ENCODE assay signal across 21 cellular contexts in genomic region chr10:78456649-78457400, GRCh38.
"Had no signal": no experiment of that assay in that cellular context is flagged by ENCODE, and none has a peak within 500 bp of the region (broad histone marks: within the 10 kb centered on the region; RNA-seq: fewer than 3 reads in every experiment).

No MANE protein-coding gene starts in this region.

- DNase-seq: activated CD4-positive, alpha-beta T cell treated with anti-CD3 and anti-CD28 coated beads for 1 hour; activated CD4-positive, alpha-beta T cell treated with anti-CD3 and anti-CD28 coated beads, Interleukin-2, amount 50 U/mL, for 1 hour; activated CD8-positive, alpha-beta memory T cell treated with anti-CD3 and anti-CD28 coated beads for 24 hours; activated CD8-positive, alpha-beta memory T cell treated with anti-CD3 and anti-CD28 coated beads, Interleukin-2, amount 50 U/mL, for 4 hours; activated naive CD4-positive, alpha-beta T cell; activated T-cell treated with anti-CD3 and anti-CD28 coated beads, Interleukin-2, amount 50 U/mL, for 24 hours; adrenal gland; cerebellar nuclear complex; endodermal cell; immature natural killer cell; mammary epithelial cell; occipital lobe; stimulated activated CD4-positive, alpha-beta T cell treated with anti-CD3 and anti-CD28 coated beads, Interleukin-4, amount 100 ng/mL, for 24 hours; stimulated activated naive CD4-positive, alpha-beta T cell treated with Interleukin-2 at 50 U/mL for 16 hours; T-helper 1 cell; T-helper 9 cell; upper lobe of right lung had no signal

- H3K27ac ChIP-seq: coronary artery, epithelial cell of prostate, upper lobe of right lung had no signal

- H3K27me3 ChIP-seq: adrenal gland, upper lobe of right lung had no signal

- H3K36me3 ChIP-seq: adrenal gland, upper lobe of right lung had no signal

- ATAC-seq: left lobe of liver; natural killer cell treated with Interleukin-12 subunit alpha and Interleukin-12 subunit beta and Interleukin-15 and Interleukin-18, amount 100 ng/mL, for 72 hours; upper lobe of right lung had no signal

- H3K4me1 ChIP-seq: upper lobe of right lung had no signal

- H3K4me3 ChIP-seq: coronary artery, upper lobe of right lung had no signal

- H3K9me3 ChIP-seq: adrenal gland, upper lobe of right lung had no signal
